ENCODE assay signal across 8 cellular contexts in genomic region chr10:14325325-14325955, GRCh38. TPM values are rescaled to one million over a fixed set of nuclear protein-coding genes. Genes with fewer than 3 reads are reported as not detected.
DNase-seq lines count a peak whose midpoint lies in the region; ATAC-seq and TF ChIP-seq lines count a peak whose summit lies in the region.

No MANE protein-coding gene starts in this region.

- DNase-seq in CD8-positive, alpha-beta T cell, result peak in 5 of 7 experiments; percentile 21 to 49 (median 29)
- DNase-seq in LNCaP clone FGC (ENCODE audit: low read depth), result peak; percentile 55
- DNase-seq in activated CD4-positive, alpha-beta memory T cell treated with anti-CD3 and anti-CD28 coated beads, Interleukin-2, amount 10 ng/mL, durations not matched to agents 7 days and 5 days, result peak; percentile 66
- peak in 1 of 2 donors; percentile 28 for DNase-seq in fibroblast of lung (ENCODE audit: low read depth in 2 of 2)
- peak; percentile 63 for DNase-seq in stimulated activated CD4-positive, alpha-beta T cell treated with anti-CD3 and anti-CD28 coated beads, Interleukin-12 subunit alpha, Interleukin-12 subunit beta, amount 100 ng/mL, for 4 hours

- H3K4me3 ChIP-seq in CD8-positive, alpha-beta T cell (ENCODE audit: low read depth, low read length), result no peak overlapping the region
- H3K4me3 ChIP-seq in LNCaP clone FGC (ENCODE audit: low read depth, low read length), result no peak overlapping the region
- H3K4me3 ChIP-seq in fibroblast of lung (replicated peaks in 1 of 4; ENCODE audit: control extremely low read depth in 1 of 4, insufficient read depth in 1 of 4, low read depth in 3 of 4, low read length in 4 of 4), result no peak overlapping the region

- no peaks in the 10 kb centered on the region for H3K4me1 Mint-ChIP-seq in CD8-positive, alpha-beta T cell (ENCODE audit: low read depth)
- H3K4me1 Mint-ChIP-seq in activated CD4-positive, alpha-beta memory T cell treated with anti-CD3 and anti-CD28 coated beads, Interleukin-2, amount 10 ng/mL, durations not matched to agents 7 days and 5 days, result no peaks in the 10 kb centered on the region

- peaks cover 43% of the 10 kb centered on the region for H3K27me3 Mint-ChIP-seq in CD8-positive, alpha-beta T cell (ENCODE audit: low read depth)
- peaks cover 19% of the 10 kb centered on the region for H3K27me3 Mint-ChIP-seq in activated CD4-positive, alpha-beta memory T cell treated with anti-CD3 and anti-CD28 coated beads, Interleukin-2, amount 10 ng/mL, durations not matched to agents 7 days and 5 days

- intact Hi-C loops in CD8-positive, alpha-beta T cell (cut with DNase I, micrococcal nuclease), result no loop called here

- POLR2A ChIA-PET in CD8-positive, alpha-beta T cell (lab: Charles Lee), result no interaction called here
- POLR2A ChIA-PET in activated CD4-positive, alpha-beta memory T cell treated with anti-CD3 and anti-CD28 coated beads, Interleukin-2, amount 10 ng/mL, durations not matched to agents 7 days and 5 days (lab: Charles Lee), result no interaction called here

- no peaks in the 10 kb centered on the region for H3K36me3 ChIP-seq in CD8-positive, alpha-beta T cell (ENCODE audit: insufficient read depth, low read length)
- no peaks in the 10 kb centered on the region for H3K36me3 ChIP-seq in fibroblast of lung (ENCODE audit: control insufficient read depth, insufficient read depth, low read length)

- H3K36me3 Mint-ChIP-seq in CD8-positive, alpha-beta T cell, result no peaks in the 10 kb centered on the region
- H3K36me3 Mint-ChIP-seq in activated CD4-positive, alpha-beta memory T cell treated with anti-CD3 and anti-CD28 coated beads, Interleukin-2, amount 10 ng/mL, durations not matched to agents 7 days and 5 days (ENCODE audit: low read depth), result no peaks in the 10 kb centered on the region

- H3K4me1 ChIP-seq in CD8-positive, alpha-beta T cell (ENCODE audit: insufficient read depth, low read length), result no peaks in the 10 kb centered on the region
- H3K4me1 ChIP-seq in fibroblast of lung (ENCODE audit: control insufficient read depth, extremely low read depth, insufficient read depth, low read length), result no peaks in the 10 kb centered on the region

- no peak overlapping the region for H3K4me2 ChIP-seq in fibroblast of lung (ENCODE audit: extremely low read depth, insufficient read depth, low read length)

- no peaks in the 10 kb centered on the region for H3K27me3 ChIP-seq in CD8-positive, alpha-beta T cell (ENCODE audit: insufficient read depth, low read length)
- peaks cover 9% of the 10 kb centered on the region for H3K27me3 ChIP-seq in fibroblast of lung (ENCODE audit: control insufficient read depth, insufficient read depth, low read length)

- no peaks in the 10 kb centered on the region for H3K9me3 Mint-ChIP-seq in CD8-positive, alpha-beta T cell
- no peaks in the 10 kb centered on the region for H3K9me3 Mint-ChIP-seq in activated CD4-positive, alpha-beta memory T cell treated with anti-CD3 and anti-CD28 coated beads, Interleukin-2, amount 10 ng/mL, durations not matched to agents 7 days and 5 days

- H3K9ac ChIP-seq in fibroblast of lung (ENCODE audit: insufficient read depth, low read length), result no peak overlapping the region

- peak; percentile 51 for TF ChIP-seq CTCF in CD8-positive, alpha-beta T cell (IDR thresholded peaks at IDR 0.05)
- TF ChIP-seq CTCF in LNCaP clone FGC (IDR thresholded peaks at IDR 0.05; ENCODE audit: control insufficient read depth, extremely low read depth, insufficient read depth) (peak; percentile 79), fibroblast of lung (conservative IDR thresholded peaks at IDR 0.05 in 1 of 2, IDR thresholded peaks at IDR 0.05 in 1 of 2; ENCODE audit: low read depth in 1 of 2, low read length in 2 of 2) (peak; percentile 28 to 52)

- CTCF ChIA-PET in CD8-positive, alpha-beta T cell (lab: Charles Lee), result interaction anchor here (1.5 kb wide), 1 partner anchor 666 kb away, joined by 3 read pairs; no protein-coding TSS in a partner anchor
- CTCF ChIA-PET in activated CD4-positive, alpha-beta memory T cell treated with anti-CD3 and anti-CD28 coated beads, Interleukin-2, amount 10 ng/mL, durations not matched to agents 7 days and 5 days (lab: Charles Lee), result interaction anchor here (0.7 to 1.0 kb wide), 2 partner anchors 12 to 538 kb away, joined by 3 read pairs; no protein-coding TSS in a partner anchor

- no peaks in the 10 kb centered on the region for H3K79me2 ChIP-seq in fibroblast of lung (ENCODE audit: control insufficient read depth, insufficient read depth, low read length)

- no peak overlapping the region for H2AFZ ChIP-seq in fibroblast of lung (ENCODE audit: low read length)

- ATAC-seq in CD8-positive, alpha-beta T cell, result no peak
- no peak for ATAC-seq in GM19023 (IDR thresholded peaks at IDR 0.05; ENCODE audit: unreplicated experiment)
- no peak for ATAC-seq in HG03097 (IDR thresholded peaks at IDR 0.05; ENCODE audit: low FRiP score, unreplicated experiment)
- ATAC-seq in HG03135 (IDR thresholded peaks at IDR 0.05; ENCODE audit: unreplicated experiment), result no peak

- H3K27ac Mint-ChIP-seq in CD8-positive, alpha-beta T cell, result no peak overlapping the region
- no peak overlapping the region for H3K27ac Mint-ChIP-seq in activated CD4-positive, alpha-beta memory T cell treated with anti-CD3 and anti-CD28 coated beads, Interleukin-2, amount 10 ng/mL, durations not matched to agents 7 days and 5 days

- no peaks in the 10 kb centered on the region for H4K20me1 ChIP-seq in fibroblast of lung (ENCODE audit: control insufficient read depth, extremely low read depth, insufficient read depth, low read length)

- H3K9me3 ChIP-seq in CD8-positive, alpha-beta T cell (ENCODE audit: low read length), result no peaks in the 10 kb centered on the region
- H3K9me3 ChIP-seq in fibroblast of lung (ENCODE audit: control insufficient read depth, insufficient read depth, low read depth, low read length), result no peaks in the 10 kb centered on the region

- H3K27ac ChIP-seq in CD8-positive, alpha-beta T cell (ENCODE audit: low read depth, low read length), result no peak overlapping the region
- no peak overlapping the region for H3K27ac ChIP-seq in fibroblast of lung (ENCODE audit: insufficient read depth, low read length)

- no peak overlapping the region for H3K4me3 Mint-ChIP-seq in CD8-positive, alpha-beta T cell
- no peak overlapping the region for H3K4me3 Mint-ChIP-seq in activated CD4-positive, alpha-beta memory T cell treated with anti-CD3 and anti-CD28 coated beads, Interleukin-2, amount 10 ng/mL, durations not matched to agents 7 days and 5 days

RNA-seq across cellular contexts. Expression of gene FRMD4A, which starts 5.3 kb away (rescaled TPM):
- under 1 TPM; 0.64 to 0.76 TPM for total RNA-seq in CD8-positive, alpha-beta T cell
- under 1 TPM; 0.30 to 0.35 TPM for total RNA-seq in activated CD4-positive, alpha-beta memory T cell treated with anti-CD3 and anti-CD28 coated beads, Interleukin-2, amount 10 ng/mL, durations not matched to agents 7 days and 5 days
- 22.9 and 26.9 TPM in 2 replicates for total RNA-seq in fibroblast of lung
- 58.3 and 63.6 TPM in 2 replicates for polyA plus RNA-seq in fibroblast of lung
- 64.5 and 105 TPM in 2 replicates for polyA plus RNA-seq in fibroblast of lung (2012)
- 269 and 278 TPM in 2 replicates for polyA minus RNA-seq in fibroblast of lung (ENCODE audit: low replicate concordance)

Comparison
In these comparisons a context has a peak if more than half of its experiments do, and no peak if none do; other contexts are left out.
1. RNA of gene FRMD4A, which starts 5.3 kb away (total RNA-seq): 22.9 to 26.9 TPM in fibroblast of lung; 0.64 to 0.76 TPM in CD8-positive, alpha-beta T cell and 0.30 to 0.35 TPM in activated CD4-positive, alpha-beta memory T cell treated with anti-CD3 and anti-CD28 coated beads, Interleukin-2, amount 10 ng/mL, durations not matched to agents 7 days and 5 days; every median in the first group is over 10 times any median in the second.
2. Peak in every context shown above with its lines, with median percentiles within 50 percentile points of each other: CTCF ChIP-seq.